Comparison of ENCODE assay signal across 11 cellular contexts in the genomic region with DNA sequence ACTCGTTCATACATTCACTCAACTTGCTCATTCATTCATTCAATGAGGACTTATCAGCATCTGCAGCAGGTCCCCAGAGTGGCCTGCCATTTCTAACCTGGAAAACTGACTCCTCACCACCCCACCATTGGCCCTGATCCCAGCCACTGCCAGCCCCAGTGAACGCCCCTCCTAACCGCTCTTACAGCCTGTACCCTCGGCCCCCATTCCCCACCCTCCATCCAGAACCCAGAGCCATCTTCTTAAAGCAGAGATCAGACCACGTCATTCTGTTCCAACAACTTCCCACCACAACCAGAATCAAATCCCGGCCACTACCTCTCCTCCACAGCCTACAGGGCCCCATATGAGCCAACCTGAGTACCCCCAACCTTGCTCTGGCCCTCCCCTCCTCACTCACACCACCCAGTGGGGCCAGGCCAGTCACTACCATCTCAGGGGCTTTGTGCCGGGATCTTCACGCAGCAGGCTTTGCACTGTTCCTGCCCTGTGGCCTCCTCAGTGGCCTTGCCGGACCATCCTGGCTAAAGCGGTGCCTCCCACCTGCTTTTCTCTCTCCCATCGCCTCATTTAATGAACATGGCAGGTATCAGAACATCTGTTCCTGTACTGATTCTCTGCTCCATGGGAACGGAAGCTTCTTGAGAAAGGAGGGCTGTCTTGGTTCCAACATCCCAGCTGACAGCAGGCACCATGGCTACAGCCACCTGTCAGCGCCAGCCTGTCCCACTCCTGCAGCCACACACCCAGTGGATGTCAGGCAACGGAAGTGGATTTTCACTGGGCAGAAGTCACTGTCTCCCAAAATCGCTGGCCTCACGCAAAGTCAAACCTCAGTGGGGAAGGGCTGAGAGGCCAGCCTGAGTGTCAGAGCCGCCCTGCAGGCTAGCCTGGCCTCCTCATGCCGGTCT. TPM values are rescaled to one million over a fixed set of nuclear protein-coding genes. Genes with fewer than 3 reads are reported as not detected.
DNase-seq lines count a peak whose midpoint lies in the region; ATAC-seq lines count a peak whose summit lies in the region.
"Had no signal": no experiment of that assay in that cellular context is flagged by ENCODE, and none has a peak within 500 bp of the region (broad histone marks: within the 10 kb centered on the region; RNA-seq: fewer than 3 reads in every experiment).

No MANE protein-coding gene starts in this region.

- H3K27me3 Mint-ChIP-seq in T-helper 17 cell = no peaks in the 10 kb centered on the region

- intact Hi-C loops in left ventricle myocardium superior (cut with micrococcal nuclease) = no loop called here

- peak overlapping the region; percentile 100 for H3K27ac Mint-ChIP-seq in T-helper 17 cell

- peak overlapping the region; percentile 83 for H3K4me3 Mint-ChIP-seq in T-helper 17 cell

- no peak overlapping the region for H3K4me3 ChIP-seq in skin epidermis

- H3K9me3 ChIP-seq in T-helper 17 cell (ENCODE audit: control insufficient read depth, low read length, poor library complexity, severe bottlenecking) = no peaks in the 10 kb centered on the region

- peak; percentile 88 for DNase-seq in G401 (ENCODE audit: low spot score)
- no peak for DNase-seq in T-helper 17 cell
- DNase-seq in left ventricle myocardium superior = peak; percentile 17
- DNase-seq in NCI-H2029 (lab: John Stamatoyannopoulos, UW) = no peak
- no peak for DNase-seq in glomerular visceral epithelial cell (ENCODE audit: extremely low spot score)
- DNase-seq in GM19240 (ENCODE audit: insufficient read length, low spot score) = no peak
- DNase-seq: activated CD4-positive, CD25-positive, alpha-beta regulatory T cell treated with anti-CD3 and anti-CD28 coated beads, Interleukin-2, amount 50 U/mL, for 72 hours; kidney glomerular epithelial cell; NCI-H1930 had no signal

- in situ Hi-C loops in G401 (cut with HindIII; ENCODE audit: low sequenced_read_pairs) = no loop called here

- H3K36me3 Mint-ChIP-seq in T-helper 17 cell (ENCODE audit: low read depth) = peaks cover 6% of the 10 kb centered on the region

- peaks cover 85% of the 10 kb centered on the region for H3K4me1 Mint-ChIP-seq in T-helper 17 cell

- ATAC-seq in T-helper 17 cell (no peak), left ventricle myocardium superior (no peak), HG02852 (IDR thresholded peaks at IDR 0.05; ENCODE audit: unreplicated experiment) (no peak)

- H3K27ac ChIP-seq in skin epidermis = peak overlapping the region in 18 of 21 experiments; percentile 18 to 93 (median 76)

RNA-seq across cellular contexts. Expression of a gene that starts 45.4 kb away (rescaled TPM):
- total RNA-seq in G401 (2014; rRNA removed; shearing (Covaris generic)) = 17.0 and 21.4 TPM in 2 replicates
- 10 to 100 TPM; 68.5 to 69.2 TPM for total RNA-seq in T-helper 17 cell
- total RNA-seq in left ventricle myocardium superior = 45.3 TPM

Comparison
In these comparisons a context has a peak if more than half of its experiments do, and no peak if none do; other contexts are left out.
1. DNase-seq: peak in G401 (single experiment) and left ventricle myocardium superior (single experiment); none in T-helper 17 cell (0 of 3), NCI-H2029 (single experiment), glomerular visceral epithelial cell (single experiment) and GM19240 (single experiment).